In genomic region chr2:68426885-68427579, GRCh38 we compare ENCODE assay signal across 1 cellular context.
TF ChIP-seq lines count a peak whose summit lies in the region.

No MANE protein-coding gene starts in this region.

TF ChIP-seq in GM23338, 12 proteins besides CTCF, POLR2A, EP300 and RAD21 (continued from another document):
- TF ChIP-seq, protein P1, sequence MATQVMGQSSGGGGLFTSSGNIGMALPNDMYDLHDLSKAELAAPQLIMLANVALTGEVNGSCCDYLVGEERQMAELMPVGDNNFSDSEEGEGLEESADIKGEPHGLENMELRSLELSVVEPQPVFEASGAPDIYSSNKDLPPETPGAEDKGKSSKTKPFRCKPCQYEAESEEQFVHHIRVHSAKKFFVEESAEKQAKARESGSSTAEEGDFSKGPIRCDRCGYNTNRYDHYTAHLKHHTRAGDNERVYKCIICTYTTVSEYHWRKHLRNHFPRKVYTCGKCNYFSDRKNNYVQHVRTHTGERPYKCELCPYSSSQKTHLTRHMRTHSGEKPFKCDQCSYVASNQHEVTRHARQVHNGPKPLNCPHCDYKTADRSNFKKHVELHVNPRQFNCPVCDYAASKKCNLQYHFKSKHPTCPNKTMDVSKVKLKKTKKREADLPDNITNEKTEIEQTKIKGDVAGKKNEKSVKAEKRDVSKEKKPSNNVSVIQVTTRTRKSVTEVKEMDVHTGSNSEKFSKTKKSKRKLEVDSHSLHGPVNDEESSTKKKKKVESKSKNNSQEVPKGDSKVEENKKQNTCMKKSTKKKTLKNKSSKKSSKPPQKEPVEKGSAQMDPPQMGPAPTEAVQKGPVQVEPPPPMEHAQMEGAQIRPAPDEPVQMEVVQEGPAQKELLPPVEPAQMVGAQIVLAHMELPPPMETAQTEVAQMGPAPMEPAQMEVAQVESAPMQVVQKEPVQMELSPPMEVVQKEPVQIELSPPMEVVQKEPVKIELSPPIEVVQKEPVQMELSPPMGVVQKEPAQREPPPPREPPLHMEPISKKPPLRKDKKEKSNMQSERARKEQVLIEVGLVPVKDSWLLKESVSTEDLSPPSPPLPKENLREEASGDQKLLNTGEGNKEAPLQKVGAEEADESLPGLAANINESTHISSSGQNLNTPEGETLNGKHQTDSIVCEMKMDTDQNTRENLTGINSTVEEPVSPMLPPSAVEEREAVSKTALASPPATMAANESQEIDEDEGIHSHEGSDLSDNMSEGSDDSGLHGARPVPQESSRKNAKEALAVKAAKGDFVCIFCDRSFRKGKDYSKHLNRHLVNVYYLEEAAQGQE (IDR thresholded peaks at IDR 0.05; ENCODE audit: unreplicated experiment), result no peak
- TF ChIP-seq ZNF114 (CRISPR knock-in tag; IDR thresholded peaks at IDR 0.05), result no peak
- TF ChIP-seq JUNB (IDR thresholded peaks at IDR 0.05; ENCODE audit: unreplicated experiment), result no peak
